Comparison of ENCODE assay signal across 18 cellular contexts in genomic region chr20:8829232-8829631, GRCh38.
DNase-seq lines count a peak whose midpoint lies in the region; ATAC-seq, FAIRE-seq and TF ChIP-seq lines count a peak whose summit lies in the region.
"Had no signal": no experiment of that assay in that cellular context is flagged by ENCODE, and none has a peak within 500 bp of the region (broad histone marks: within the 10 kb centered on the region; RNA-seq: fewer than 3 reads in every experiment).

No MANE protein-coding gene starts in this region.

- TF ChIP-seq POLR2A in K562 (conservative IDR thresholded peaks at IDR 0.05) (no peak), stomach (IDR thresholded peaks at IDR 0.05) (no peak)

- in situ Hi-C loops in K562 (cut with MboI): no loop called here

- H3K36me3 ChIP-seq in K562 (ENCODE audit: control insufficient read depth, insufficient read depth, low read length): no peaks in the 10 kb centered on the region
- H3K36me3 ChIP-seq in stomach: no peaks in the 10 kb centered on the region
- H3K36me3 ChIP-seq: vagina had no signal

- no peak for TF ChIP-seq RAD21 in K562 (CRISPR knock-in tag; conservative IDR thresholded peaks at IDR 0.05 in 1 of 2, IDR thresholded peaks at IDR 0.05 in 1 of 2)

- H3K4me1 Mint-ChIP-seq in HFFc6 (ENCODE audit: low read depth) (peaks cover 5% of the 10 kb centered on the region; the same call in 1 of the 2 replicates), nephron progenitor cell (no peaks in the 10 kb centered on the region)
- H3K4me1 Mint-ChIP-seq: activated naive CD8-positive, alpha-beta T cell treated with anti-CD3 and anti-CD28 coated beads for 36 hours; neural crest cell; T-cell had no signal

- intact Hi-C loops in K562 (cut with micrococcal nuclease): no loop called here
- intact Hi-C loops in stomach (cut with DNase I; ENCODE audit: low total_unique reads): no loop called here

- no peak for TF ChIP-seq EP300 in K562 (IDR thresholded peaks at IDR 0.05; ENCODE audit: low read length)
- TF ChIP-seq EP300 in stomach (IDR thresholded peaks at IDR 0.05): no peak

- no peak overlapping the region for H2AFZ ChIP-seq in K562 (ENCODE audit: low read depth, low read length)

- H3K27ac ChIP-seq in K562 (ENCODE audit: extremely low read depth, low read depth, low read length): no peak overlapping the region
- H3K27ac ChIP-seq in stomach: no peak overlapping the region
- H3K27ac ChIP-seq: coronary artery, vagina had no signal

- H3K36me3 Mint-ChIP-seq in HFFc6 (ENCODE audit: low read depth) (peaks cover 14% of the 10 kb centered on the region), nephron progenitor cell (ENCODE audit: low read depth) (peaks cover 18% of the 10 kb centered on the region)
- H3K36me3 Mint-ChIP-seq: activated naive CD8-positive, alpha-beta T cell treated with anti-CD3 and anti-CD28 coated beads for 36 hours had no signal

- DNase-seq in ELR (ENCODE audit: low read depth): peak; percentile 25
- DNase-seq in HFFc6: no peak
- DNase-seq in K562 (ENCODE audit: extremely low read depth in 1 of 4, low spot score in 3 of 4): peak in 3 of 4 experiments; percentile 2 to 8 (median 5)
- DNase-seq in nephron progenitor cell: no peak
- DNase-seq in dedifferentiated amniotic fluid mesenchymal stem cell (ENCODE audit: extremely low spot score): no peak
- no peak for DNase-seq in stomach
- DNase-seq: activated CD4-positive, alpha-beta T cell treated with anti-CD3 and anti-CD28 coated beads for 1 hour; activated naive CD8-positive, alpha-beta T cell treated with anti-CD3 and anti-CD28 coated beads for 36 hours; activated T-cell treated with anti-CD3 and anti-CD28 coated beads for 4 hours; NCI-H1105 treated with DMSO at 0.1 percent for 48 hours; NCI-H446; stimulated activated naive CD4-positive, alpha-beta T cell; T-cell had no signal

- H3K9me3 Mint-ChIP-seq in HFFc6 (peaks cover 6% of the 10 kb centered on the region; the same call in 1 of the 2 replicates), nephron progenitor cell (peaks cover 14% of the 10 kb centered on the region)
- H3K9me3 Mint-ChIP-seq: activated naive CD8-positive, alpha-beta T cell treated with anti-CD3 and anti-CD28 coated beads for 36 hours had no signal

- H3K27me3 Mint-ChIP-seq in HFFc6 (ENCODE audit: insufficient read depth) (peaks cover 1% of the 10 kb centered on the region; the same call in 1 of the 2 replicates), nephron progenitor cell (ENCODE audit: low read depth, poor library complexity) (peaks cover 8% of the 10 kb centered on the region)
- H3K27me3 Mint-ChIP-seq: activated naive CD8-positive, alpha-beta T cell treated with anti-CD3 and anti-CD28 coated beads for 36 hours; T-cell had no signal

- CTCF ChIA-PET in K562 (lab: Yijun Ruan, JAX; ENCODE audit: low intra/inter-chr PET ratio): no interaction called here

- no peaks in the 10 kb centered on the region for H3K79me2 ChIP-seq in K562 (ENCODE audit: control insufficient read depth, insufficient read depth, low read length)

- no peak overlapping the region for H3K4me3 Mint-ChIP-seq in HFFc6
- H3K4me3 Mint-ChIP-seq in nephron progenitor cell: no peak overlapping the region
- H3K4me3 Mint-ChIP-seq: activated naive CD8-positive, alpha-beta T cell treated with anti-CD3 and anti-CD28 coated beads for 36 hours; neural crest cell; T-cell had no signal

- POLR2A ChIA-PET in K562 (lab: Yijun Ruan, JAX): no interaction called here

- H3K27me3 ChIP-seq in K562 (ENCODE audit: control insufficient read depth in 2 of 2, insufficient read depth in 2 of 2, low read length in 2 of 2) (no peaks in the 10 kb centered on the region), stomach (no peaks in the 10 kb centered on the region)
- H3K27me3 ChIP-seq: vagina had no signal

- WGBS in K562 (ENCODE audit: insufficient coverage, low coverage, missing lambda C conversion rate): 1% methylated on average over 5 of the region's 5 CpGs
- WGBS in stomach, 5 donors: 89 to 92% (median 92%) methylated on average over 5 of the region's 5 CpGs

- TF ChIP-seq CTCF in HFFc6 (IDR thresholded peaks at IDR 0.05): peak; percentile 67
- TF ChIP-seq CTCF in K562 (IDR thresholded peaks at IDR 0.05 in 2 of 3, conservative IDR thresholded peaks at IDR 0.05 in 1 of 3; ENCODE audit: insufficient read depth in 2 of 3, low read depth in 1 of 3, low read length in 3 of 3): no peak; a peak in 1 of 6 replicates
- peak; percentile 23 for TF ChIP-seq CTCF in nephron progenitor cell (IDR thresholded peaks at IDR 0.05)
- no peak for TF ChIP-seq CTCF in stomach (IDR thresholded peaks at IDR 0.05)

- H3K9ac ChIP-seq in K562 (ENCODE audit: insufficient read depth in 1 of 2, low read depth in 2 of 2, low read length in 2 of 2): no peak overlapping the region

- H3K4me3 ChIP-seq in K562 (no peak overlapping the region), stomach (no peak overlapping the region)
- H3K4me3 ChIP-seq: coronary artery, lung, vagina had no signal

- H3K4me1 ChIP-seq in K562 (replicated peaks in 1 of 2; ENCODE audit: control insufficient read depth in 2 of 2, insufficient read depth in 2 of 2, low read length in 2 of 2): no peaks in the 10 kb centered on the region
- H3K4me1 ChIP-seq in stomach: no peaks in the 10 kb centered on the region
- H3K4me1 ChIP-seq: vagina had no signal

- FAIRE-seq in K562 (lab: Jason Lieb, UNC): no peak

- no peaks in the 10 kb centered on the region for H3K9me1 ChIP-seq in K562 (ENCODE audit: control insufficient read depth, insufficient read depth, low read length)

- H4K20me1 ChIP-seq in K562 (replicated peaks; ENCODE audit: control insufficient read depth, insufficient read depth, low read length): no peaks in the 10 kb centered on the region

- ATAC-seq in K562: no peak
- no peak for ATAC-seq in GM18868 (IDR thresholded peaks at IDR 0.05; ENCODE audit: unreplicated experiment)
- ATAC-seq: T-cell had no signal

- H3K4me2 ChIP-seq in K562 (ENCODE audit: insufficient read depth, low read length): no peak overlapping the region

- no TSS peak for BruUV-seq in K562 (replicated peaks; lab: Mats Ljungman, UMichigan)

- no peaks in the 10 kb centered on the region for H3K9me3 ChIP-seq in K562 (replicated peaks; ENCODE audit: control insufficient read depth, insufficient read depth, low read depth, low read length)
- H3K9me3 ChIP-seq in stomach: no peaks in the 10 kb centered on the region
- H3K9me3 ChIP-seq: vagina had no signal

- H3K27ac Mint-ChIP-seq in HFFc6 (no peak overlapping the region), nephron progenitor cell (no peak overlapping the region)
- H3K27ac Mint-ChIP-seq: activated naive CD8-positive, alpha-beta T cell treated with anti-CD3 and anti-CD28 coated beads for 36 hours; T-cell had no signal

TF ChIP-seq in K562, 482 proteins besides CTCF, POLR2A, EP300 and RAD21 (continues in another document):
- TF ChIP-seq CEBPZ (IDR thresholded peaks at IDR 0.05; ENCODE audit: borderline replicate concordance, low read depth, low read length) (no peak), CBX2 (IDR thresholded peaks at IDR 0.05; ENCODE audit: insufficient read depth, low read length, poor library complexity, severe bottlenecking) (no peak), TEAD1 (CRISPR knock-in tag; IDR thresholded peaks at IDR 0.05) (no peak), TOE1 (IDR thresholded peaks at IDR 0.05; ENCODE audit: borderline replicate concordance) (no peak), TOE1 (CRISPR knock-in tag; IDR thresholded peaks at IDR 0.05; ENCODE audit: borderline replicate concordance, low read depth) (no peak), E2F5 (CRISPR knock-in tag; IDR thresholded peaks at IDR 0.05) (no peak), JUND (IDR thresholded peaks at IDR 0.05; ENCODE audit: borderline replicate concordance, low read depth, low read length) (no peak), JUND (tag; IDR thresholded peaks at IDR 0.05; ENCODE audit: borderline replicate concordance, low read depth, low read length) (no peak)

Comparison
In these comparisons a context has a peak if more than half of its experiments do, and no peak if none do; other contexts are left out.
1. DNase-seq: peak in ELR (single experiment) and K562 (3 of 4); none in HFFc6 (single experiment), nephron progenitor cell (single experiment), dedifferentiated amniotic fluid mesenchymal stem cell (single experiment) and stomach (single experiment).
2. CTCF ChIP-seq: peak in HFFc6 (single experiment) and nephron progenitor cell (single experiment); none in K562 (0 of 3) and stomach (0 of 7).